1 cellular context compared by ENCODE assay signal in genomic region chr2:70887550-70888229, GRCh38.
TF ChIP-seq lines count a peak whose summit lies in the region.

No MANE protein-coding gene starts in this region.

TF ChIP-seq in HepG2, 621 proteins besides CTCF, POLR2A, EP300 and RAD21 (continued from another document):
- TF ChIP-seq CEBPZ (IDR thresholded peaks at IDR 0.05; ENCODE audit: low read length), result no peak
- peak; percentile 28; the same call in 1 of the 2 replicates for TF ChIP-seq THAP9 (CRISPR knock-in tag; IDR thresholded peaks at IDR 0.05; ENCODE audit: borderline replicate concordance)
